In genomic region chr10:86756511-86757109, GRCh38 we compare ENCODE assay signal across 8 cellular contexts. TPM values are rescaled to one million over a fixed set of nuclear protein-coding genes. Genes with fewer than 3 reads are reported as not detected.
DNase-seq lines count a peak whose midpoint lies in the region; ATAC-seq lines count a peak whose summit lies in the region.

BMPR1A (plus strand) TSS chr10:86756619; CDS start chr10:86876019, 119,400 bp downstream.

- peak within 1 kb of the TSS; percentile 70 for H3K4me3 ChIP-seq in right cardiac atrium (ENCODE audit: low read length)
- H3K4me3 ChIP-seq in skeletal muscle cell (ENCODE audit: low read depth, low read length) = peak within 1 kb of the TSS; percentile 89

- WGBS in right cardiac atrium = under 1% methylated on average over 83 of the region's 85 CpGs

- peak; percentile 89 for DNase-seq in EH (ENCODE audit: low read depth)
- DNase-seq in activated naive CD8-positive, alpha-beta T cell treated with anti-CD3 and anti-CD28 coated beads, Interleukin-2, amount 50 U/mL, for 24 hours = no peak
- peak; percentile 89 to 97 (median 97) for DNase-seq in right cardiac atrium
- DNase-seq in skeletal muscle cell (ENCODE audit: low read depth) = no peak
- no peak for DNase-seq in superior temporal gyrus (ENCODE audit: extremely low spot score)
- DNase-seq in activated CD4-positive, CD25-positive, alpha-beta regulatory T cell treated with anti-CD3 and anti-CD28 coated beads, Interleukin-2, amount 50 U/mL, for 72 hours = no peak

- peak within 1 kb of the TSS; percentile 90 for H3K27ac ChIP-seq in right cardiac atrium (ENCODE audit: low read length)

- no peaks in the 10 kb centered on the region for H3K36me3 Mint-ChIP-seq in activated naive CD8-positive, alpha-beta T cell treated with anti-CD3 and anti-CD28 coated beads, Interleukin-2, amount 50 U/mL, for 24 hours (ENCODE audit: low read depth)

- intact Hi-C loops in right cardiac atrium (cut with DNase I) = loop anchor here in 2 of 4 donors (5.0 to 10.0 kb wide), 2 partner anchors 141 to 148 kb away; no protein-coding TSS in a partner anchor

- H3K4me3 Mint-ChIP-seq in activated naive CD8-positive, alpha-beta T cell treated with anti-CD3 and anti-CD28 coated beads, Interleukin-2, amount 50 U/mL, for 24 hours = peak within 1 kb of the TSS; percentile 86

- peaks cover 33% of the 10 kb centered on the region for H3K27me3 Mint-ChIP-seq in activated naive CD8-positive, alpha-beta T cell treated with anti-CD3 and anti-CD28 coated beads, Interleukin-2, amount 50 U/mL, for 24 hours

- peaks cover 29% of the 10 kb centered on the region for H3K4me1 Mint-ChIP-seq in activated naive CD8-positive, alpha-beta T cell treated with anti-CD3 and anti-CD28 coated beads, Interleukin-2, amount 50 U/mL, for 24 hours

- peak within 1 kb of the TSS; percentile 75 for H3K27ac Mint-ChIP-seq in activated naive CD8-positive, alpha-beta T cell treated with anti-CD3 and anti-CD28 coated beads, Interleukin-2, amount 50 U/mL, for 24 hours

- ATAC-seq in GM19468 (IDR thresholded peaks at IDR 0.05; ENCODE audit: extremely low read depth, unreplicated experiment) (peak; percentile 9), HG03565 (IDR thresholded peaks at IDR 0.05; ENCODE audit: unreplicated experiment) (peak; percentile 10), right cardiac atrium (peak; percentile 20 to 35)
- ATAC-seq in activated naive CD8-positive, alpha-beta T cell treated with anti-CD3 and anti-CD28 coated beads, Interleukin-2, amount 50 U/mL, for 24 hours = peak; percentile 56

- H3K27me3 ChIP-seq in right cardiac atrium (ENCODE audit: control insufficient read depth, insufficient read depth) = no peaks in the 10 kb centered on the region

- no peaks in the 10 kb centered on the region for H3K9me3 ChIP-seq in right cardiac atrium (ENCODE audit: control insufficient read depth, low read length)

- H3K4me1 ChIP-seq in right cardiac atrium (ENCODE audit: control insufficient read depth, insufficient read depth, low read length) = peaks cover 3% of the 10 kb centered on the region

- no peaks in the 10 kb centered on the region for H3K9me3 Mint-ChIP-seq in activated naive CD8-positive, alpha-beta T cell treated with anti-CD3 and anti-CD28 coated beads, Interleukin-2, amount 50 U/mL, for 24 hours

RNA-seq across cellular contexts. Expression of gene BMPR1A, which starts in this region (rescaled TPM):
- total RNA-seq in right cardiac atrium = 10 to 100 TPM; 60.4 to 92.0 (median 65.6) TPM
- polyA plus RNA-seq in right cardiac atrium = 10.8 TPM

Comparison
In these comparisons a context has a peak if more than half of its experiments do, and no peak if none do; other contexts are left out.
1. DNase-seq: peak in EH (single experiment) and right cardiac atrium (3 of 3); none in activated naive CD8-positive, alpha-beta T cell treated with anti-CD3 and anti-CD28 coated beads, Interleukin-2, amount 50 U/mL, for 24 hours (single experiment), skeletal muscle cell (single experiment), superior temporal gyrus (single experiment) and activated CD4-positive, CD25-positive, alpha-beta regulatory T cell treated with anti-CD3 and anti-CD28 coated beads, Interleukin-2, amount 50 U/mL, for 72 hours (single experiment).
2. Peak in every context shown above with its lines, with median percentiles within 50 percentile points of each other: ATAC-seq.